ENCODE assay signal across 9 cellular contexts in the genomic region with DNA sequence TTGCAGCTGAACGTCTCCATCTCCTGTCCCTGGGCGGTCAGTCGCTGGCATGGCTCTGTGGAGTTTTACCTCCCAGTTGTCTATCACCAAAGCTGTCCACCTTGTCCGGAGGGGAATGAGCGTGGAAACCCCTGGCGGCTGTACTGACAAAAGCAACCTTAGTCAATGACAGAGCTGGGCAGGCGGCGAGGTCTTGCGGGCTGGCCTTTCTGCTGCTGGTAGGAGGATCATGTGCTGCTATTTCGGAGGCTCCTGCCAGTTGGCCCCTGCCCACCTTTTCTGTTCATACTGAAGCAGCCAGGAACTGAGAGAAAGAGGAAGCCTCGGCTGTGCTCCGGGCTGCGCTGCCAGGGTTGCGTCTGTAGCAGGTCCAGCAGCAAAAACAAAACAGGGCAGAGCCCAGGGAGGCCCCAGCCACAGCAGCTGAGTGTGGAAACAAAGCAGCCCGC. TPM values are rescaled to one million over a fixed set of nuclear protein-coding genes. Genes with fewer than 3 reads are reported as not detected.
DNase-seq lines count a peak whose midpoint lies in the region; ATAC-seq and TF ChIP-seq lines count a peak whose summit lies in the region.
"Had no signal": no experiment of that assay in that cellular context is flagged by ENCODE, and none has a peak within 500 bp of the region (broad histone marks: within the 10 kb centered on the region; RNA-seq: fewer than 3 reads in every experiment).

No MANE protein-coding gene starts in this region.

- H3K9me3 ChIP-seq in colonic mucosa (no peaks in the 10 kb centered on the region), lung (ENCODE audit: control insufficient read depth in 2 of 2, insufficient read depth in 1 of 2, low read length in 1 of 2) (no peaks in the 10 kb centered on the region)
- H3K9me3 ChIP-seq: SJSA1 had no signal

- TF ChIP-seq CTCF in colonic mucosa (IDR thresholded peaks at IDR 0.05) (no peak), lung (IDR thresholded peaks at IDR 0.05; ENCODE audit: control extremely low read depth, extremely low read depth) (no peak)

- peak; percentile 77 for DNase-seq in SIG-M5 treated with dmso at 0.1 percent for 504 hours (lab: John Stamatoyannopoulos, UW; ENCODE audit: unreplicated experiment)
- DNase-seq in SIG-M5 (lab: John Stamatoyannopoulos, UW): no peak
- DNase-seq in colonic mucosa: peak; percentile 39
- peak; percentile 48 for DNase-seq in lung (ENCODE audit: low spot score)
- peak in 46 of 49 donors; percentile 5 to 77 (median 38) for DNase-seq in substantia nigra (lab: John Stamatoyannopoulos, UW)
- no peak for DNase-seq in NCI-H446 treated with DMSO at 0.1 percent for 48 hours (lab: John Stamatoyannopoulos, UW)
- no peak for DNase-seq in T1000 (lab: John Stamatoyannopoulos, UW)
- DNase-seq in activated T-cell treated with anti-CD3 and anti-CD28 coated beads, Interleukin-2, amount 50 U/mL, for 1 hour: no peak

- intact Hi-C loops in colonic mucosa (cut with DNase I): loop anchor here (10.0 kb wide), 1 partner anchor 93 kb away; no protein-coding TSS in a partner anchor

- peaks cover 3% of the 10 kb centered on the region for H3K4me1 ChIP-seq in colonic mucosa
- H3K4me1 ChIP-seq in lung (ENCODE audit: control insufficient read depth in 2 of 2, insufficient read depth in 2 of 2, low read length in 2 of 2): peaks cover 3 to 5% of the 10 kb centered on the region in 2 donors

- H3K27me3 ChIP-seq in colonic mucosa: no peaks in the 10 kb centered on the region
- H3K27me3 ChIP-seq in lung (ENCODE audit: control insufficient read depth, insufficient read depth): no peaks in the 10 kb centered on the region

- 6 to 25% methylated on average over 15 of the region's 15 CpGs for WGBS in lung, 2 donors

- no peak overlapping the region for H3K9ac ChIP-seq in colonic mucosa (ENCODE audit: low read depth in 2 of 2, low read length in 2 of 2)

- H3K36me3 ChIP-seq in colonic mucosa (no peaks in the 10 kb centered on the region), lung (ENCODE audit: control insufficient read depth in 2 of 2, insufficient read depth in 2 of 2, low read length in 2 of 2) (no peaks in the 10 kb centered on the region)
- H3K36me3 ChIP-seq: SJSA1 had no signal

- H3K27ac ChIP-seq in colonic mucosa (no peak overlapping the region), lung (ENCODE audit: low read depth in 1 of 2, low read length in 1 of 2) (peak overlapping the region in 1 of 2 donors; percentile 38), substantia nigra (ENCODE audit: low read depth, low read length, poor library complexity, severe bottlenecking) (no peak overlapping the region)
- H3K27ac ChIP-seq: SJSA1 had no signal

- peak overlapping the region; percentile 9 for H3K4me3 ChIP-seq in colonic mucosa
- no peak overlapping the region for H3K4me3 ChIP-seq in lung
- H3K4me3 ChIP-seq: SJSA1 had no signal

- ATAC-seq in lung (ENCODE audit: insufficient read depth, low FRiP score): no peak

RNA-seq across cellular contexts. Expression of gene HMGA2, which starts 57.7 kb away (rescaled TPM):
- total RNA-seq in colonic mucosa: 1 to 10 TPM; 5.1 to 8.3 TPM
- 1 to 10 TPM; 1.1 to 4.5 TPM for total RNA-seq in lung
- under 1 TPM; 0.19 to 0.20 TPM for polyA plus RNA-seq in lung

Comparison
In these comparisons a context has a peak if more than half of its experiments do, and no peak if none do; other contexts are left out.
1. DNase-seq: peak in SIG-M5 treated with dmso at 0.1 percent for 504 hours (single experiment), colonic mucosa (single experiment), lung (single experiment) and substantia nigra (46 of 49); none in SIG-M5 (single experiment), NCI-H446 treated with DMSO at 0.1 percent for 48 hours (single experiment), T1000 (single experiment) and activated T-cell treated with anti-CD3 and anti-CD28 coated beads, Interleukin-2, amount 50 U/mL, for 1 hour (single experiment).